ENCODE assay signal across 8 cellular contexts in the genomic region with DNA sequence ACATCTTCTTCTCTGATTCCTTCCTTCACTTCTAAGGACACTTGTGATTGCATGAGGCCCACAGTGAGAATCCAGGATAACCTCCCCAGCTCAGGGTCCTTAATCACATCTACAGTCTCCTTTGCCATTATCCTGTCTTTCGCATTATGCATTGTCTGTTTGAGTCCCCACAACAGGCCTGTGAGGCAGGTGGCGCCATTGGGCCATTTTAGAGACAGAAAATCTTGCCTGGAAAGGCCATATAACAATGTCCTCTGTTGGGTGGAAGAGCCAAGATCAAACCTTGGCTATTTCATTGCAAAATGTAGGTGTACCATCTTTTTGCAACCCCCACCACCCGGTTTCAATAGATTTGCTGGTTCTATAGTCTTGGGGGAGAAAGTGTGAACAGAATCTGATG. TPM values are rescaled to one million over a fixed set of nuclear protein-coding genes. Genes with fewer than 3 reads are reported as not detected.
A peak's percentile ranks its signal among the peaks of the same experiment; 100 is the strongest.
DNase-seq lines count a peak whose midpoint lies in the region; ATAC-seq lines count a peak whose summit lies in the region.

No MANE protein-coding gene starts in this region.

- intact Hi-C loops in activated CD4-positive, alpha-beta T cell treated with anti-CD3 and anti-CD28 coated beads, Interleukin-2, amount 10 ng/mL, durations not matched to agents 24 days and 14 days (cut with micrococcal nuclease), result loop anchor here (1.0 kb wide), 1 partner anchor 195 kb away; no protein-coding TSS in a partner anchor

- no peaks in the 10 kb centered on the region for H3K9me3 Mint-ChIP-seq in activated CD4-positive, alpha-beta T cell treated with anti-CD3 and anti-CD28 coated beads, Interleukin-2, amount 10 ng/mL, durations not matched to agents 24 days and 14 days
- H3K9me3 Mint-ChIP-seq in memory B cell, result no peaks in the 10 kb centered on the region

- ATAC-seq in GM21529 (IDR thresholded peaks at IDR 0.05; ENCODE audit: unreplicated experiment) (peak; percentile 89), memory B cell (ENCODE audit: low read depth) (peak; percentile 66)

- DNase-seq in EH (ENCODE audit: low read depth), result peak; percentile 65
- peak; percentile 26 for DNase-seq in NCI-H1092 (lab: John Stamatoyannopoulos, UW)
- peak; percentile 88 for DNase-seq in activated CD4-positive, alpha-beta T cell treated with anti-CD3 and anti-CD28 coated beads, Interleukin-2, amount 10 ng/mL, durations not matched to agents 24 days and 14 days
- DNase-seq in dermis microvascular lymphatic vessel endothelial cell (ENCODE audit: low read depth in 2 of 2), result peak; percentile 33 to 60
- peak; percentile 36 to 40 for DNase-seq in memory B cell (ENCODE audit: low spot score in 2 of 2)
- peak; percentile 33 for DNase-seq in stimulated activated CD8-positive, alpha-beta memory T cell treated with anti-CD3 and anti-CD28 coated beads, Interleukin-7, amount 100 ng/mL, for 24 hours (ENCODE audit: low read depth)
- no peak for DNase-seq in GM19240 (ENCODE audit: insufficient read length, low spot score)

- no peak overlapping the region for H3K4me3 Mint-ChIP-seq in activated CD4-positive, alpha-beta T cell treated with anti-CD3 and anti-CD28 coated beads, Interleukin-2, amount 10 ng/mL, durations not matched to agents 24 days and 14 days
- H3K4me3 Mint-ChIP-seq in memory B cell, result no peak overlapping the region

- no peaks in the 10 kb centered on the region for H3K36me3 Mint-ChIP-seq in activated CD4-positive, alpha-beta T cell treated with anti-CD3 and anti-CD28 coated beads, Interleukin-2, amount 10 ng/mL, durations not matched to agents 24 days and 14 days (ENCODE audit: low read depth)
- no peaks in the 10 kb centered on the region for H3K36me3 Mint-ChIP-seq in memory B cell

- no peak overlapping the region for H3K27ac Mint-ChIP-seq in activated CD4-positive, alpha-beta T cell treated with anti-CD3 and anti-CD28 coated beads, Interleukin-2, amount 10 ng/mL, durations not matched to agents 24 days and 14 days
- H3K27ac Mint-ChIP-seq in memory B cell, result no peak overlapping the region

- peaks cover 1% of the 10 kb centered on the region for H3K4me1 Mint-ChIP-seq in activated CD4-positive, alpha-beta T cell treated with anti-CD3 and anti-CD28 coated beads, Interleukin-2, amount 10 ng/mL, durations not matched to agents 24 days and 14 days
- H3K4me1 Mint-ChIP-seq in memory B cell, result no peaks in the 10 kb centered on the region

- H3K27me3 Mint-ChIP-seq in activated CD4-positive, alpha-beta T cell treated with anti-CD3 and anti-CD28 coated beads, Interleukin-2, amount 10 ng/mL, durations not matched to agents 24 days and 14 days, result peaks cover 16% of the 10 kb centered on the region
- peaks cover 18% of the 10 kb centered on the region for H3K27me3 Mint-ChIP-seq in memory B cell

RNA-seq across cellular contexts. Expression of a gene that starts 11.8 kb away (rescaled TPM):
- total RNA-seq in activated CD4-positive, alpha-beta T cell treated with anti-CD3 and anti-CD28 coated beads, Interleukin-2, amount 10 ng/mL, durations not matched to agents 24 days and 14 days, result 33.5 and 34.3 TPM in 2 replicates
- total RNA-seq in dermis microvascular lymphatic vessel endothelial cell, result 21.4 and 31.2 TPM in 2 replicates
